ENCODE assay signal across 34 cellular contexts in the genomic region with DNA sequence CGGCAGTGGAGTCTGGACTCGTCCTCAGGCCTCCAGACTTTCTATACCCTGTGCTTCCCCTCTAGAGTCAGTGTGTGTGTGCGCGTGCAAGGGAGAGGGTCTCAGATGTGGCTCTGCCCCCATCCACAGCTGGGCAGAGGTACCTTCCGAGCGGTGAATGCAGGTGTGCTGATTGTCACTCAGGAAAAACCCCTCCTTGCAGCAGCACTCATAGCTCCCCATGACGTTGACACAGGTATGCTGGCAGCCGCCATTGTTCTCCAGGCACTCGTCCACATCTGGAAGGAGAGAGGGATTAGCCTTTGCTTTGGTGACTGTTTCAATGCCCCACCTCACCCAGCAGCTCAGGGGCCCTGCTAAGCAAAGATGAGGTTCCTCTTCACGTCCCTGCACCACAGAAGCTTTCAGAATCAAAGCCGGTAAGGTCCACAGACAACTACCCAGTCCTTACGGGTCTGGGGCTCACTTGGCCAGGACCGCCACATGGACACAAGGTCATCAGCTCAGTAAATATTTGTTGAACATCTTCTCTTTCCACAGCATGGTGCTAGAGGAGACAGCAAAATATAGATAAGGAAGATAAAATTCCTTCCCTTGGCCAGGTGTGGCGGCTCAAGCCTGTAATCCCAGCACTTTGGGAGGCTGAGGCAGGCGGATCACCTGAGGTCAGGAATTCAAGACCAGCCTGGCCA. TPM values are rescaled to one million over a fixed set of nuclear protein-coding genes. Genes with fewer than 3 reads are reported as not detected.
"Had no signal": no experiment of that assay in that cellular context is flagged by ENCODE, and none has a peak within 500 bp of the region (broad histone marks: within the 10 kb centered on the region; RNA-seq: fewer than 3 reads in every experiment).

No MANE protein-coding gene starts in this region.

- H3K4me1 Mint-ChIP-seq: activated CD4-positive, alpha-beta T cell treated with anti-CD3 and anti-CD28 coated beads for 36 hours; activated CD4-positive, alpha-beta T cell treated with anti-CD3 and anti-CD28 coated beads, Interleukin-2, amount 10 ng/mL, durations not matched to agents 7 days and 5 days; activated naive CD4-positive, alpha-beta T cell treated with anti-CD3 and anti-CD28 coated beads, Interleukin-2, amount 10 ng/mL, durations not matched to agents 7 days and 5 days; activated naive CD8-positive, alpha-beta T cell treated with anti-CD3 and anti-CD28 coated beads, Interleukin-2, amount 50 U/mL, for 24 hours had no signal

- H3K9me3 ChIP-seq: Peyer's patch, SJSA1, SK-N-SH had no signal

- H3K4me3 Mint-ChIP-seq: activated CD4-positive, alpha-beta T cell treated with anti-CD3 and anti-CD28 coated beads for 36 hours; activated CD4-positive, alpha-beta T cell treated with anti-CD3 and anti-CD28 coated beads, Interleukin-2, amount 10 ng/mL, durations not matched to agents 7 days and 5 days; activated CD8-positive, alpha-beta T cell treated with anti-CD3 and anti-CD28 coated beads, Interleukin-2, amount 10 ng/mL, durations not matched to agents 7 days and 5 days; activated naive CD4-positive, alpha-beta T cell treated with anti-CD3 and anti-CD28 coated beads, Interleukin-2, amount 10 ng/mL, durations not matched to agents 7 days and 5 days; activated naive CD8-positive, alpha-beta T cell; activated naive CD8-positive, alpha-beta T cell treated with anti-CD3 and anti-CD28 coated beads, Interleukin-2, amount 50 U/mL, for 24 hours; brain; T-helper 1 cell treated with Interleukin-12 subunit alpha and Interleukin-12 subunit beta and Interleukin-4 antibody, amounts not matched to agents 30 μg/mL and 1 μg/mL, for 36 hours; T-helper 2 cell treated with Interferon-gamma antibody and Interleukin-4, amounts not matched to agents 5 μg/mL and 100 μg/mL, for 36 hours; WTC11 had no signal

- H3K4me2 ChIP-seq: KMS-11, SK-N-SH had no signal

- H3K36me3 Mint-ChIP-seq: activated naive CD4-positive, alpha-beta T cell treated with anti-CD3 and anti-CD28 coated beads, Interleukin-2, amount 10 ng/mL, durations not matched to agents 7 days and 5 days; activated naive CD8-positive, alpha-beta T cell; brain; WTC11 had no signal

- DNase-seq: activated CD4-positive, alpha-beta T cell treated with anti-CD3 and anti-CD28 coated beads for 36 hours; activated CD4-positive, alpha-beta T cell treated with anti-CD3 and anti-CD28 coated beads, Interleukin-2, amount 10 ng/mL, durations not matched to agents 7 days and 5 days; activated CD4-positive, alpha-beta T cell treated with anti-CD3 and anti-CD28 coated beads, Interleukin-2, amount 50 U/mL, for 48 hours; activated CD8-positive, alpha-beta memory T cell treated with anti-CD3 and anti-CD28 coated beads, Interleukin-2, amount 50 U/mL, for 48 hours; activated CD8-positive, alpha-beta T cell treated with anti-CD3 and anti-CD28 coated beads, Interleukin-2, amount 10 ng/mL, durations not matched to agents 7 days and 5 days; activated effector memory CD4-positive, alpha-beta T cell treated with Interleukin-2 at 50 U/mL for 16 hours; activated naive CD4-positive, alpha-beta T cell treated with anti-CD3 and anti-CD28 coated beads, Interleukin-2, amount 10 ng/mL, durations not matched to agents 7 days and 5 days; activated naive CD8-positive, alpha-beta T cell treated with anti-CD3 and anti-CD28 coated beads, Interleukin-2, amount 50 U/mL, for 24 hours; activated T-cell treated with anti-CD3 and anti-CD28 coated beads, Interleukin-2, amount 50 U/mL, for 48 hours; anterior cingulate cortex; central memory CD4-positive, alpha-beta T cell; MM.1S; NCI-H1092; NCI-H1436 treated with DMSO at 0.1 percent for 48 hours; NCI-H1694 treated with DMSO at 0.1 percent for 48 hours; NCI-H2029; NCI-H510A; NCI-H526; NCI-H748 treated with DMSO at 0.1 percent for 48 hours; NK-92 treated with Interleukin-12 subunit alpha and Interleukin-12 subunit beta, amount 100 ng/mL, for 24 hours; PC-3; Peyer's patch; RPMI8226; SHP77 treated with DMSO at 0.1 percent for 48 hours; SK-N-SH had no signal

- H3K27ac ChIP-seq: KMS-11, Peyer's patch, SJSA1 had no signal

- H3K9ac ChIP-seq: KMS-11, SK-N-SH had no signal

- H3K27ac Mint-ChIP-seq: activated CD4-positive, alpha-beta T cell treated with anti-CD3 and anti-CD28 coated beads for 36 hours; activated CD4-positive, alpha-beta T cell treated with anti-CD3 and anti-CD28 coated beads, Interleukin-2, amount 10 ng/mL, durations not matched to agents 7 days and 5 days; activated CD8-positive, alpha-beta T cell treated with anti-CD3 and anti-CD28 coated beads, Interleukin-2, amount 10 ng/mL, durations not matched to agents 7 days and 5 days; activated naive CD4-positive, alpha-beta T cell treated with anti-CD3 and anti-CD28 coated beads, Interleukin-2, amount 10 ng/mL, durations not matched to agents 7 days and 5 days; activated naive CD8-positive, alpha-beta T cell; activated naive CD8-positive, alpha-beta T cell treated with anti-CD3 and anti-CD28 coated beads, Interleukin-2, amount 50 U/mL, for 24 hours; T-helper 1 cell treated with Interleukin-12 subunit alpha and Interleukin-12 subunit beta and Interleukin-4 antibody, amounts not matched to agents 30 μg/mL and 1 μg/mL, for 36 hours; T-helper 2 cell treated with Interferon-gamma antibody and Interleukin-4, amounts not matched to agents 5 μg/mL and 100 μg/mL, for 36 hours; WTC11 had no signal

- H3K4me1 ChIP-seq: Peyer's patch, SJSA1 had no signal

- H3K36me3 ChIP-seq: Peyer's patch, SJSA1 had no signal

- H3K27me3 ChIP-seq: Peyer's patch, SJSA1 had no signal

- H3K9me3 Mint-ChIP-seq: activated CD4-positive, alpha-beta T cell treated with anti-CD3 and anti-CD28 coated beads, Interleukin-2, amount 10 ng/mL, durations not matched to agents 7 days and 5 days; activated naive CD4-positive, alpha-beta T cell treated with anti-CD3 and anti-CD28 coated beads, Interleukin-2, amount 10 ng/mL, durations not matched to agents 7 days and 5 days; activated naive CD8-positive, alpha-beta T cell treated with anti-CD3 and anti-CD28 coated beads, Interleukin-2, amount 50 U/mL, for 24 hours; T-helper 1 cell treated with Interleukin-12 subunit alpha and Interleukin-12 subunit beta and Interleukin-4 antibody, amounts not matched to agents 30 μg/mL and 1 μg/mL, for 36 hours; T-helper 2 cell treated with Interferon-gamma antibody and Interleukin-4, amounts not matched to agents 5 μg/mL and 100 μg/mL, for 36 hours; WTC11 had no signal

- ATAC-seq: activated CD4-positive, alpha-beta T cell treated with anti-CD3 and anti-CD28 coated beads for 36 hours; activated CD4-positive, CD25-positive, alpha-beta regulatory T cell treated with anti-CD3 and anti-CD28 coated beads, Interleukin-2, amount 50 U/mL, for 24 hours; activated CD8-positive, alpha-beta T cell treated with anti-CD3 and anti-CD28 coated beads, Interleukin-2, amount 10 ng/mL, durations not matched to agents 7 days and 5 days; activated naive CD8-positive, alpha-beta T cell treated with anti-CD3 and anti-CD28 coated beads, Interleukin-2, amount 50 U/mL, for 24 hours; PC-3; WTC11 had no signal

- FAIRE-seq: TTC549 had no signal

- H3K4me3 ChIP-seq: Peyer's patch, SJSA1 had no signal

RNA-seq across cellular contexts. Expression of a gene that starts 16.9 kb away (rescaled TPM):
- total RNA-seq: activated CD4-positive, alpha-beta T cell treated with anti-CD3 and anti-CD28 coated beads for 36 hours; SJSA1 had no signal
